In genomic region chr10:61125560-61126250, GRCh38 we compare ENCODE assay signal across 10 cellular contexts.
DNase-seq lines count a peak whose midpoint lies in the region; ATAC-seq, FAIRE-seq and TF ChIP-seq lines count a peak whose summit lies in the region.
"Had no signal": no experiment of that assay in that cellular context is flagged by ENCODE, and none has a peak within 500 bp of the region (broad histone marks: within the 10 kb centered on the region; RNA-seq: fewer than 3 reads in every experiment).

No MANE protein-coding gene starts in this region.

- no peak overlapping the region for H4K8ac ChIP-seq in trophoblast cell (ENCODE audit: low read depth, low read length)

- peak; percentile 65 for ATAC-seq in GM19463 (IDR thresholded peaks at IDR 0.05; ENCODE audit: unreplicated experiment)
- ATAC-seq in HG03066 (IDR thresholded peaks at IDR 0.05; ENCODE audit: low read depth, unreplicated experiment) = peak; percentile 59
- no peak for ATAC-seq in foreskin keratinocyte

- H3K9me3 ChIP-seq in MG63 (no peaks in the 10 kb centered on the region), trophoblast cell (ENCODE audit: insufficient read depth, low read depth, low read length) (no peaks in the 10 kb centered on the region)

- H2BK120ac ChIP-seq in trophoblast cell (ENCODE audit: insufficient read depth, low read length, poor library complexity) = no peak overlapping the region

- H3K4me2 ChIP-seq in trophoblast cell (ENCODE audit: low read length) = no peak overlapping the region

- H3K4me3 ChIP-seq in MG63 = no peak overlapping the region
- H3K4me3 ChIP-seq in trophoblast cell (ENCODE audit: low read depth, low read length) = no peak overlapping the region
- H3K4me3 ChIP-seq: skin epidermis had no signal

- WGBS in trophoblast cell (ENCODE audit: extremely low coverage, insufficient coverage, insufficient read length) = no CpG with 5 or more reads among the region's 3 CpGs

- no peaks in the 10 kb centered on the region for H3K79me2 ChIP-seq in trophoblast cell (ENCODE audit: control insufficient read depth, insufficient read depth, low read length, poor library complexity)

- no peak overlapping the region for H3K9ac ChIP-seq in trophoblast cell (ENCODE audit: low read length)

- no peak overlapping the region for H2AFZ ChIP-seq in trophoblast cell (ENCODE audit: insufficient read depth, low read length, poor library complexity)

- no peak overlapping the region for H2AK5ac ChIP-seq in trophoblast cell (ENCODE audit: low read length)

- no peak overlapping the region for H3K23ac ChIP-seq in trophoblast cell (ENCODE audit: low read length)

- no peak overlapping the region for H4K12ac ChIP-seq in trophoblast cell (ENCODE audit: low read depth, low read length)

- H3K18ac ChIP-seq in trophoblast cell (ENCODE audit: low read length) = no peak overlapping the region

- TF ChIP-seq CTCF in foreskin keratinocyte (conservative IDR thresholded peaks at IDR 0.05) = no peak

- H3K36me3 ChIP-seq in MG63 = no peaks in the 10 kb centered on the region
- no peaks in the 10 kb centered on the region for H3K36me3 ChIP-seq in trophoblast cell (ENCODE audit: control insufficient read depth in 1 of 2, insufficient read depth in 2 of 2, low read length in 2 of 2)

- DNase-seq in GM12891 (ENCODE audit: insufficient read length, low spot score) = no peak
- peak; percentile 40 for DNase-seq in NCI-H69 (lab: John Stamatoyannopoulos, UW)
- no peak for DNase-seq in foreskin keratinocyte
- DNase-seq in MG63 = no peak
- no peak for DNase-seq in anterior cingulate cortex (lab: John Stamatoyannopoulos, UW)
- DNase-seq in trophoblast cell = no peak
- DNase-seq: CD4-positive, alpha-beta memory T cell had no signal

- no peak overlapping the region for H3K4ac ChIP-seq in trophoblast cell (ENCODE audit: low read depth, low read length)

- no peak for TF ChIP-seq POLR2A in GM12891 (IDR thresholded peaks at IDR 0.05; ENCODE audit: low read depth, low read length)

- H3K27me3 ChIP-seq in foreskin keratinocyte (peaks cover 6% of the 10 kb centered on the region), MG63 (no peaks in the 10 kb centered on the region), trophoblast cell (ENCODE audit: insufficient read depth, low read length) (no peaks in the 10 kb centered on the region)

- no peaks in the 10 kb centered on the region for H3K79me1 ChIP-seq in trophoblast cell (ENCODE audit: low read length)

- no peak overlapping the region for H4K91ac ChIP-seq in trophoblast cell (ENCODE audit: low read depth, low read length)

- H3K27ac ChIP-seq in foreskin keratinocyte (no peak overlapping the region), trophoblast cell (ENCODE audit: low read depth, low read length) (no peak overlapping the region)
- H3K27ac ChIP-seq: skin epidermis had no signal

- H2BK12ac ChIP-seq in trophoblast cell (ENCODE audit: low read length) = no peak overlapping the region

- H3K4me1 ChIP-seq in foreskin keratinocyte (no peaks in the 10 kb centered on the region), trophoblast cell (ENCODE audit: control insufficient read depth in 1 of 2, insufficient read depth in 2 of 2, low read length in 2 of 2) (no peaks in the 10 kb centered on the region)

- no peak overlapping the region for H2BK5ac ChIP-seq in trophoblast cell (ENCODE audit: low read depth, low read length, poor library complexity)

- no peak overlapping the region for H3K14ac ChIP-seq in trophoblast cell (ENCODE audit: low read length)

- peak; percentile 74 for FAIRE-seq in GM12891 (lab: Jason Lieb, UNC)

TF ChIP-seq in GM12891, 5 proteins besides CTCF, POLR2A, EP300 and RAD21:
- TF ChIP-seq SPI1 (IDR thresholded peaks at IDR 0.05; ENCODE audit: low read depth, low read length) (no peak), POLR2AphosphoS5 (IDR thresholded peaks at IDR 0.05; ENCODE audit: low read depth, low read length) (no peak), PAX5 (IDR thresholded peaks at IDR 0.05; ENCODE audit: insufficient read depth, low read length, severe bottlenecking) (no peak), POU2F2 (IDR thresholded peaks at IDR 0.05; ENCODE audit: low read depth, low read length) (no peak), TAF1 (IDR thresholded peaks at IDR 0.05; ENCODE audit: low read depth, low read length) (no peak)
